ENCODE assay signal across 8 cellular contexts in the genomic region with DNA sequence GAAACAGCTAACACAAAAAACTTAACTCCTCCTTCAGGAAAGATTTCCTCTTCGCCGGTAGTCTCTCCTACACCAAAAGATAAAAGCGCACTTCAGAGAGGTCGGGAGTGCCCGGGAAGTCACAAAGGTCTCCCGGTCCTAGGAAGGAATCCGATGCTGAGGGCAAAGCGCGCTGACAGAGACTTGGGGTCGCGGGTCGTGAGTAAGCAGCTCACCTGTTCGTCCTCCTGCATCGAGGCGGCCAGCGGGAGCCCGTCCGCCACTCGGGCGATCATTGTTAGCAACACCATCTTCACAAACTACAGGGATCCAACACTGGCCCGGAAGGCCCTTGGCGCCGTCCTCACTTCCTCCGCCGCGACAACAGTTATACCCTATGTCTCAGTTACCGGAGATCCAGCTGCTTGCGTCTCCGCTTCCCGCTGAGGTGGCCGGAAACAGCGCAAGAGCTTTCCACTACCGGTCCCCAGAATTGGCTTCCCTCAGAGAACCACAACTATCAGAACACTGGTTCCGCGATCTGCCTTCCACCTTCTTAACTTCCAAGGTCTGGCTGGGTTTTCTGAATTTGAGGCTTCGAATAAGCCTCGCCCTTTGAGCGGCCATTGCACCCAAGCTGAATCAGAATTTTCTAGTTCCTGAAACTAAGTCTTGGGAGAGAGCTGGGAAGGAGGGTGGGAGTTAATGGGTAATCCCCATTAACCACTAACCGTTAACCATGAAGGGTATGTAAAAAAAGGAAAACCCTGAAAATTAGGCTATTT. TPM values are rescaled to one million over a fixed set of nuclear protein-coding genes. Genes with fewer than 3 reads are reported as not detected.
DNase-seq lines count a peak whose midpoint lies in the region; ATAC-seq and TF ChIP-seq lines count a peak whose summit lies in the region.

Gene SEC22B (minus strand): TSS at position 429 of the 764 bp plus-strand sequence. CDS start 139 bp downstream, at position 290.

- in situ Hi-C loops in GM13976 (cut with MboI; ENCODE audit: low sequenced_read_pairs, unreplicated experiment) (no loop called here), transverse colon (cut with MboI; ENCODE audit: low pct_ligation_motif_present in 1 of 4, low pct_unique_long_range_greater_than_20kb in 1 of 4, low sequenced_read_pairs in 3 of 4) (no loop called here)

- H3K4me1 ChIP-seq in adipocyte (ENCODE audit: control insufficient read depth, insufficient read depth, low read length) (peaks cover 21% of the 10 kb centered on the region), heart left ventricle (peaks cover 0 to 21% (median 8%) of the 10 kb centered on the region in 12 donors), transverse colon (peaks cover 0 to 17% (median 2%) of the 10 kb centered on the region in 4 donors)

- H3K27ac ChIP-seq in heart left ventricle = peak within 1 kb of the TSS; percentile 24 to 98 (median 91)
- H3K27ac ChIP-seq in transverse colon = peak within 1 kb of the TSS; percentile 92 to 98 (median 92)

- DNase-seq in GM13976 (ENCODE audit: low spot score) (peak; percentile 89), NCI-H1436 treated with DMSO at 0.1 percent for 48 hours (lab: John Stamatoyannopoulos, UW) (peak; percentile 68), T follicular helper cell (ENCODE audit: low read depth) (peak; percentile 84), adipocyte (ENCODE audit: low read depth) (peak; percentile 95), heart left ventricle (peak; percentile 89 to 91 (median 90)), pons (ENCODE audit: low spot score) (peak; percentile 91), transverse colon (peak; percentile 92)

- WGBS in heart left ventricle, 4 donors = 2 to 3% (median 3%) methylated on average over 37 to 39 of the region's 39 CpGs
- WGBS in transverse colon (ENCODE audit: low coverage in 1 of 2), 2 donors = 2 to 23% methylated on average over 4 to 39 of the region's 39 CpGs

- peak within 1 kb of the TSS; percentile 96 for H3K9ac ChIP-seq in adipocyte (ENCODE audit: low read length)

- TF ChIP-seq POLR2A in heart left ventricle (IDR thresholded peaks at IDR 0.05) (peak in 1 of 2 donors; percentile 79), transverse colon (IDR thresholded peaks at IDR 0.05) (peak; percentile 94)

- H3K9me3 ChIP-seq in adipocyte (ENCODE audit: control insufficient read depth, low read length) (no peaks in the 10 kb centered on the region), heart left ventricle (no peaks in the 10 kb centered on the region), transverse colon (no peaks in the 10 kb centered on the region)

- H3K36me3 ChIP-seq in adipocyte (ENCODE audit: control insufficient read depth, insufficient read depth, low read length, severe bottlenecking) (no peaks in the 10 kb centered on the region), heart left ventricle (no peaks in the 10 kb centered on the region), transverse colon (no peaks in the 10 kb centered on the region)

- H3K4me3 ChIP-seq in adipocyte (ENCODE audit: low read length) = peak within 1 kb of the TSS; percentile 94
- peak within 1 kb of the TSS; percentile 49 to 99 (median 78) for H3K4me3 ChIP-seq in heart left ventricle
- peak within 1 kb of the TSS; percentile 67 to 75 (median 69) for H3K4me3 ChIP-seq in transverse colon

- TF ChIP-seq EP300 in transverse colon (IDR thresholded peaks at IDR 0.05; ENCODE audit: low read depth) = no peak

- H3K27me3 ChIP-seq in adipocyte (replicated peaks; ENCODE audit: control insufficient read depth, insufficient read depth, low read length) (no peaks in the 10 kb centered on the region), heart left ventricle (no peaks in the 10 kb centered on the region), transverse colon (no peaks in the 10 kb centered on the region)

- ATAC-seq in HG02852 (IDR thresholded peaks at IDR 0.05; ENCODE audit: unreplicated experiment) = peak; percentile 98
- ATAC-seq in heart left ventricle = peak; percentile 83 to 97 (median 93)

- intact Hi-C loops in heart left ventricle (cut with DNase I) = no loop called here
- intact Hi-C loops in transverse colon (cut with DNase I; ENCODE audit: low total_unique reads) = no loop called here

- TF ChIP-seq CTCF in GM13976 (IDR thresholded peaks at IDR 0.05; ENCODE audit: borderline replicate concordance, control extremely low read depth, extremely low read depth, insufficient read depth, missing control alignments) = no peak
- no peak for TF ChIP-seq CTCF in heart left ventricle (IDR thresholded peaks at IDR 0.05)
- no peak for TF ChIP-seq CTCF in transverse colon (IDR thresholded peaks at IDR 0.05)

RNA-seq across cellular contexts. Expression of gene SEC22B, which starts in this region (rescaled TPM):
- 10 to 100 TPM; 10.6 to 19.3 (median 15.4) TPM for total RNA-seq in heart left ventricle
- polyA plus RNA-seq in heart left ventricle = 10 to 100 TPM; 10.7 to 20.4 TPM
- total RNA-seq in transverse colon = 10 to 100 TPM in 3 of 4 donors, 1 to 10 TPM in 1; 9.8 to 27.8 (median 20.6) TPM

Comparison
In these comparisons a context has a peak if more than half of its experiments do, and no peak if none do; other contexts are left out.
1. Peak in every context shown above with its lines: DNase-seq, ATAC-seq, H3K4me3 ChIP-seq and H3K27ac ChIP-seq.